ENCODE assay signal across 8 cellular contexts in genomic region chr3:182258538-182259177, GRCh38.
DNase-seq lines count a peak whose midpoint lies in the region; ATAC-seq and TF ChIP-seq lines count a peak whose summit lies in the region.

No MANE protein-coding gene starts in this region.

- no peak overlapping the region for H2BK20ac ChIP-seq in IMR-90 (ENCODE audit: low read depth, low read length)

- no peak overlapping the region for H3K18ac ChIP-seq in IMR-90 (ENCODE audit: low read depth, low read length)

- no peak overlapping the region for H3K4ac ChIP-seq in IMR-90 (ENCODE audit: low read depth, low read length)

- no peaks in the 10 kb centered on the region for H3F3A ChIP-seq in PC-9 (ENCODE audit: insufficient read depth, low read depth)

- no peak overlapping the region for H4K91ac ChIP-seq in IMR-90 (ENCODE audit: insufficient read depth, low read depth, low read length)

- H4K5ac ChIP-seq in IMR-90 (ENCODE audit: low read depth, low read length): no peak overlapping the region

- TF ChIP-seq RAD21 in IMR-90 (IDR thresholded peaks at IDR 0.05; ENCODE audit: low read length): peak; percentile 15; the same call in 1 of the 2 replicates

- H4K20me1 ChIP-seq in IMR-90 (ENCODE audit: insufficient read depth, low read length) (no peaks in the 10 kb centered on the region), PC-9 (ENCODE audit: insufficient read depth) (no peaks in the 10 kb centered on the region)

- ATAC-seq in IMR-90 (ENCODE audit: low read depth) (no peak), HG02571 (IDR thresholded peaks at IDR 0.05; ENCODE audit: unreplicated experiment) (no peak)

- no peak overlapping the region for H3K4me3 Mint-ChIP-seq in Caco-2 (ENCODE audit: unreplicated experiment)

- no peaks in the 10 kb centered on the region for H3K36me3 Mint-ChIP-seq in Caco-2 (ENCODE audit: insufficient read depth, unreplicated experiment)

- H2AK5ac ChIP-seq in IMR-90 (ENCODE audit: low read depth, low read length): no peak overlapping the region

- DNase-seq in Caco-2 (peak in 1 of 2 experiments; percentile 58), IMR-90 (no peak), PC-9 (peak; percentile 24 to 55), fibroblast of villous mesenchyme (ENCODE audit: low read depth) (peak; percentile 37), stromal cell of bone marrow (ENCODE audit: low read depth) (peak; percentile 9), mesenteric fat pad (ENCODE audit: low spot score) (no peak)
- no peak for DNase-seq in effector CD4-positive, alpha-beta T cell

- H3K9me1 ChIP-seq in IMR-90 (ENCODE audit: insufficient read depth, low read length): no peaks in the 10 kb centered on the region

- no peak overlapping the region for H3K27ac Mint-ChIP-seq in Caco-2 (ENCODE audit: unreplicated experiment)

- intact Hi-C loops in Caco-2 (cut with micrococcal nuclease; ENCODE audit: unreplicated experiment): loop anchor here (1.0 to 5.0 kb wide), 8 partner anchors 45 to 549 kb away; no protein-coding TSS in a partner anchor
- intact Hi-C loops in IMR-90 (cut with micrococcal nuclease): no loop called here
- intact Hi-C loops in PC-9 (cut with micrococcal nuclease; ENCODE audit: unreplicated experiment): loop anchor here (1.0 to 10.0 kb wide), 8 partner anchors 232 to 1044 kb away; no protein-coding TSS in a partner anchor

- POLR2A ChIA-PET in Caco-2 (lab: Charles Lee): no interaction called here
- POLR2A ChIA-PET in IMR-90 (lab: Charles Lee; ENCODE audit: unreplicated experiment): no interaction called here
- POLR2A ChIA-PET in PC-9 (lab: Charles Lee; ENCODE audit: unreplicated experiment): no interaction called here

- WGBS in IMR-90 (ENCODE audit: extremely low coverage in 2 of 2, insufficient read length in 1 of 2), 2 experiments: no CpG with 5 or more reads among the region's 3 CpGs

- no peak overlapping the region for H3K14ac ChIP-seq in IMR-90 (replicated peaks; ENCODE audit: low read depth, low read length)

- BruUV-seq in Caco-2 (replicated peaks; lab: Mats Ljungman, UMichigan) (no TSS peak), IMR-90 (replicated peaks; lab: Mats Ljungman, UMichigan) (no TSS peak), PC-9 (replicated peaks; lab: Mats Ljungman, UMichigan) (no TSS peak)

- TF ChIP-seq POLR2A in IMR-90 (IDR thresholded peaks at IDR 0.05; ENCODE audit: low read depth, low read length): no peak

- H3K27me3 ChIP-seq in Caco-2 (replicated peaks; ENCODE audit: control insufficient read depth, insufficient read depth, low read length) (no peaks in the 10 kb centered on the region), IMR-90 (ENCODE audit: control insufficient read depth, insufficient read depth, low read length) (no peaks in the 10 kb centered on the region), PC-9 (ENCODE audit: insufficient read depth, low read depth) (no peaks in the 10 kb centered on the region)

- H3K4me1 ChIP-seq in Caco-2 (no peaks in the 10 kb centered on the region; the same call in 1 of the 2 replicates), IMR-90 (ENCODE audit: control insufficient read depth, insufficient read depth, low read length) (no peaks in the 10 kb centered on the region), PC-9 (replicated peaks; ENCODE audit: insufficient read depth) (no peaks in the 10 kb centered on the region)

- H3K9me2 ChIP-seq in PC-9 (ENCODE audit: insufficient read depth): no peaks in the 10 kb centered on the region

- no peak overlapping the region for H2BK120ac ChIP-seq in IMR-90 (ENCODE audit: low read depth, low read length)

- no peak overlapping the region for H3K9ac ChIP-seq in IMR-90 (ENCODE audit: low read depth, low read length)

- H3K23ac ChIP-seq in IMR-90 (ENCODE audit: low read depth, low read length): no peak overlapping the region

- TF ChIP-seq CTCF in Caco-2 (IDR thresholded peaks at IDR 0.05; ENCODE audit: insufficient read depth in 1 of 2, low read depth in 1 of 2, low read length in 1 of 2, severe bottlenecking in 1 of 2, unreplicated experiment in 1 of 2) (peak; percentile 66 to 68), IMR-90 (conservative IDR thresholded peaks at IDR 0.05; ENCODE audit: low read depth, low read length) (peak; percentile 16; the same call in 1 of the 2 replicates), PC-9 (conservative IDR thresholded peaks at IDR 0.05) (peak; percentile 93), fibroblast of villous mesenchyme (IDR thresholded peaks at IDR 0.05; ENCODE audit: insufficient read depth, low read depth, low read length) (peak; percentile 51)

- in situ Hi-C loops in IMR-90 (cut with MboI; ENCODE audit: low sequenced_read_pairs): no loop called here

- H4K8ac ChIP-seq in IMR-90 (ENCODE audit: low read depth in 2 of 2, low read length in 2 of 2): no peak overlapping the region

- H3K4me3 ChIP-seq in Caco-2 (ENCODE audit: low read depth, low read length) (no peak overlapping the region), IMR-90 (ENCODE audit: insufficient read depth, low read depth, low read length) (no peak overlapping the region), PC-9 (no peak overlapping the region), fibroblast of villous mesenchyme (ENCODE audit: low read depth, low read length) (no peak overlapping the region)

- H2AFZ ChIP-seq in IMR-90 (replicated peaks; ENCODE audit: low read length, poor library complexity) (no peak overlapping the region), PC-9 (no peak overlapping the region)

- no peaks in the 10 kb centered on the region for H3K36me3 ChIP-seq in Caco-2 (ENCODE audit: control insufficient read depth, insufficient read depth, low read length)
- no peaks in the 10 kb centered on the region for H3K36me3 ChIP-seq in IMR-90 (ENCODE audit: control insufficient read depth, insufficient read depth, low read length)
- H3K36me3 ChIP-seq in PC-9 (ENCODE audit: low read depth): no peaks in the 10 kb centered on the region

- H3K79me1 ChIP-seq in IMR-90 (ENCODE audit: low read depth in 1 of 2, low read length in 2 of 2): no peaks in the 10 kb centered on the region

- no peak overlapping the region for H2AK9ac ChIP-seq in IMR-90 (replicated peaks; ENCODE audit: low read depth, low read length, poor library complexity)

- H3K9me3 Mint-ChIP-seq in Caco-2 (ENCODE audit: unreplicated experiment): no peaks in the 10 kb centered on the region

- H3K4me2 ChIP-seq in IMR-90 (ENCODE audit: low read depth, low read length): no peak overlapping the region
- H3K4me2 ChIP-seq in PC-9: no peak overlapping the region

- no peaks in the 10 kb centered on the region for H3K27me3 Mint-ChIP-seq in Caco-2 (ENCODE audit: insufficient read depth, unreplicated experiment)

- no peak overlapping the region for H3K56ac ChIP-seq in IMR-90 (ENCODE audit: extremely low read depth, insufficient read depth, low read length)

- dilution Hi-C loops in IMR-90 (cut with HindIII; ENCODE audit: low sequenced_read_pairs, unreplicated experiment): no loop called here

- no peak overlapping the region for H2BK15ac ChIP-seq in IMR-90 (ENCODE audit: low read depth, low read length)

- H3K9me3 ChIP-seq in Caco-2 (no peaks in the 10 kb centered on the region), IMR-90 (ENCODE audit: control insufficient read depth, insufficient read depth, low read length) (peaks cover 3% of the 10 kb centered on the region), PC-9 (ENCODE audit: insufficient read depth, low read depth) (no peaks in the 10 kb centered on the region)

- H3K27ac ChIP-seq in IMR-90 (ENCODE audit: insufficient read depth, low read length): no peak overlapping the region
- H3K27ac ChIP-seq in PC-9: no peak overlapping the region

- no peaks in the 10 kb centered on the region for H3K79me2 ChIP-seq in PC-9 (ENCODE audit: low read depth)

- no peak overlapping the region for H2BK5ac ChIP-seq in IMR-90 (ENCODE audit: low read depth, low read length, poor library complexity, severe bottlenecking)

- peaks cover 6% of the 10 kb centered on the region for H3K4me1 Mint-ChIP-seq in Caco-2 (ENCODE audit: low read depth, unreplicated experiment)

- CTCF ChIA-PET in Caco-2 (lab: Charles Lee) (no interaction called here), IMR-90 (lab: Yijun Ruan, JAX) (no interaction called here), PC-9 (lab: Charles Lee) (no interaction called here)

TF ChIP-seq in IMR-90, 13 proteins besides CTCF, POLR2A, EP300 and RAD21:
- TF ChIP-seq BHLHE40 (IDR thresholded peaks at IDR 0.05; ENCODE audit: low read depth, low read length): no peak
- TF ChIP-seq MAFK (IDR thresholded peaks at IDR 0.05; ENCODE audit: low read depth, low read length): no peak
- no peak for TF ChIP-seq USF2 (IDR thresholded peaks at IDR 0.05; ENCODE audit: low read depth, low read length)
- TF ChIP-seq SMC3 (IDR thresholded peaks at IDR 0.05; ENCODE audit: low read depth, low read length): no peak
- no peak for TF ChIP-seq CHD1 (IDR thresholded peaks at IDR 0.05; ENCODE audit: low read depth, low read length)
- no peak for TF ChIP-seq RCOR1 (IDR thresholded peaks at IDR 0.05; ENCODE audit: insufficient replicate concordance, low read length)
- TF ChIP-seq RFX5 (IDR thresholded peaks at IDR 0.05; ENCODE audit: low read depth, low read length): no peak
- TF ChIP-seq MXI1 (IDR thresholded peaks at IDR 0.05; ENCODE audit: borderline replicate concordance, low read depth, low read length): no peak
- no peak for TF ChIP-seq FOS (IDR thresholded peaks at IDR 0.05; ENCODE audit: low read depth, low read length)
- TF ChIP-seq MAZ (IDR thresholded peaks at IDR 0.05; ENCODE audit: borderline replicate concordance, low read depth, low read length): no peak
- TF ChIP-seq, protein P1, sequence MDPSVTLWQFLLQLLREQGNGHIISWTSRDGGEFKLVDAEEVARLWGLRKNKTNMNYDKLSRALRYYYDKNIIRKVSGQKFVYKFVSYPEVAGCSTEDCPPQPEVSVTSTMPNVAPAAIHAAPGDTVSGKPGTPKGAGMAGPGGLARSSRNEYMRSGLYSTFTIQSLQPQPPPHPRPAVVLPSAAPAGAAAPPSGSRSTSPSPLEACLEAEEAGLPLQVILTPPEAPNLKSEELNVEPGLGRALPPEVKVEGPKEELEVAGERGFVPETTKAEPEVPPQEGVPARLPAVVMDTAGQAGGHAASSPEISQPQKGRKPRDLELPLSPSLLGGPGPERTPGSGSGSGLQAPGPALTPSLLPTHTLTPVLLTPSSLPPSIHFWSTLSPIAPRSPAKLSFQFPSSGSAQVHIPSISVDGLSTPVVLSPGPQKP (IDR thresholded peaks at IDR 0.05; ENCODE audit: borderline replicate concordance, low read depth, low read length): no peak
- TF ChIP-seq CEBPB (IDR thresholded peaks at IDR 0.05; ENCODE audit: low read depth, low read length): no peak
- TF ChIP-seq NFE2L2 (IDR thresholded peaks at IDR 0.05; ENCODE audit: low read depth, low read length): no peak

Comparison
In these comparisons a context has a peak if more than half of its experiments do, and no peak if none do; other contexts are left out.
1. DNase-seq: peak in PC-9 (2 of 2), fibroblast of villous mesenchyme (single experiment) and stromal cell of bone marrow (single experiment); none in IMR-90 (single experiment), effector CD4-positive, alpha-beta T cell (single experiment) and mesenteric fat pad (single experiment).
2. CTCF ChIP-seq: peak in every context shown above with its lines; median percentile 93 in PC-9; 67 in Caco-2; 51 in fibroblast of villous mesenchyme; 16 in IMR-90.